ENCODE assay signal across 9 cellular contexts in genomic region chr5:141182248-141182647, GRCh38. TPM values are rescaled to one million over a fixed set of nuclear protein-coding genes. Genes with fewer than 3 reads are reported as not detected.
DNase-seq lines count a peak whose midpoint lies in the region; ATAC-seq and TF ChIP-seq lines count a peak whose summit lies in the region.
"Had no signal": no experiment of that assay in that cellular context is flagged by ENCODE, and none has a peak within 500 bp of the region (broad histone marks: within the 10 kb centered on the region; RNA-seq: fewer than 3 reads in every experiment).

Gene PCDHB16, plus strand, starts transcription at chr5:141182387. Its CDS starts 173 bp downstream, at chr5:141182560.

- intact Hi-C loops in right cardiac atrium (cut with DNase I) (no loop called here), mucosa of descending colon (cut with DNase I, micrococcal nuclease) (no loop called here)

- peak within 1 kb of the TSS; percentile 43 for H3K4me3 ChIP-seq in right cardiac atrium (ENCODE audit: low read length)
- H3K4me3 ChIP-seq in mucosa of descending colon = no peak within 1 kb of the TSS

- DNase-seq in HFFc6 (peak; percentile 62), right cardiac atrium (peak in 2 of 3 donors; percentile 60 to 66), NCI-H1105 (lab: John Stamatoyannopoulos, UW) (no peak), mucosa of descending colon (no peak), GDM1 (lab: John Stamatoyannopoulos, UW) (no peak)
- DNase-seq in stimulated activated naive B cell treated with anti-CD40 and anti-IgM and Interleukin-4, amounts not matched to agents 10 μg/mL and 1 μg/mL and 100 μg/mL, for 72 hours = no peak

- no peaks in the 10 kb centered on the region for H3K27me3 ChIP-seq in right cardiac atrium (ENCODE audit: control insufficient read depth, insufficient read depth)

- peaks cover 12% of the 10 kb centered on the region for H3K36me3 Mint-ChIP-seq in HFFc6 (ENCODE audit: low read depth)
- peaks cover 13 to 16% of the 10 kb centered on the region in 2 donors for H3K36me3 Mint-ChIP-seq in stimulated activated naive B cell treated with anti-CD40 and anti-IgM and Interleukin-4, amounts not matched to agents 10 μg/mL and 1 μg/mL and 100 μg/mL, for 72 hours

- peaks cover 16% of the 10 kb centered on the region for H3K9me3 Mint-ChIP-seq in HFFc6
- H3K9me3 Mint-ChIP-seq in stimulated activated naive B cell treated with anti-CD40 and anti-IgM and Interleukin-4, amounts not matched to agents 10 μg/mL and 1 μg/mL and 100 μg/mL, for 72 hours = peaks cover 13 to 14% of the 10 kb centered on the region in 2 donors

- H3K36me3 ChIP-seq in mucosa of descending colon (ENCODE audit: low read depth) = no peaks in the 10 kb centered on the region

- TF ChIP-seq CTCF in HFFc6 (IDR thresholded peaks at IDR 0.05) (peak; percentile 78), mucosa of descending colon (IDR thresholded peaks at IDR 0.05) (no peak)

- H3K4me1 ChIP-seq in right cardiac atrium (ENCODE audit: control insufficient read depth, insufficient read depth, low read length) = no peaks in the 10 kb centered on the region
- no peaks in the 10 kb centered on the region for H3K4me1 ChIP-seq in mucosa of descending colon (ENCODE audit: low read depth)

- H3K9me3 ChIP-seq in right cardiac atrium (ENCODE audit: control insufficient read depth, low read length) = peaks cover 15% of the 10 kb centered on the region
- peaks cover 48% of the 10 kb centered on the region for H3K9me3 ChIP-seq in mucosa of descending colon

- ATAC-seq in SK-N-SH treated with all-trans-retinoic acid at 6 μM for 48 hours = peak; percentile 80
- no peak for ATAC-seq in right cardiac atrium
- no peak for ATAC-seq in stimulated activated naive B cell treated with anti-CD40 and anti-IgM and Interleukin-4, amounts not matched to agents 10 μg/mL and 1 μg/mL and 100 μg/mL, for 72 hours (replicated peaks)
- ATAC-seq in GM18498 (IDR thresholded peaks at IDR 0.05; ENCODE audit: unreplicated experiment) = no peak
- ATAC-seq in mucosa of descending colon = no peak

- WGBS in right cardiac atrium = 12% methylated on average over 13 of the region's 13 CpGs

- H3K27ac Mint-ChIP-seq in HFFc6 = no peak within 1 kb of the TSS; the same call in 1 of the 2 replicates
- peak within 1 kb of the TSS; percentile 79 for H3K27ac Mint-ChIP-seq in stimulated activated naive B cell treated with anti-CD40 and anti-IgM and Interleukin-4, amounts not matched to agents 10 μg/mL and 1 μg/mL and 100 μg/mL, for 72 hours

- H3K4me1 Mint-ChIP-seq in HFFc6 (ENCODE audit: low read depth) = peaks cover 20% of the 10 kb centered on the region
- H3K4me1 Mint-ChIP-seq in stimulated activated naive B cell treated with anti-CD40 and anti-IgM and Interleukin-4, amounts not matched to agents 10 μg/mL and 1 μg/mL and 100 μg/mL, for 72 hours = peaks cover 5 to 6% of the 10 kb centered on the region in 2 donors

- H3K27ac ChIP-seq in right cardiac atrium (ENCODE audit: low read length) = no peak within 1 kb of the TSS
- H3K27ac ChIP-seq: KMS-11 had no signal

- H3K4me3 Mint-ChIP-seq in HFFc6 = peak within 1 kb of the TSS; percentile 82
- H3K4me3 Mint-ChIP-seq in stimulated activated naive B cell treated with anti-CD40 and anti-IgM and Interleukin-4, amounts not matched to agents 10 μg/mL and 1 μg/mL and 100 μg/mL, for 72 hours = no peak within 1 kb of the TSS

- H3K27me3 Mint-ChIP-seq in HFFc6 (ENCODE audit: insufficient read depth) = peaks cover 8% of the 10 kb centered on the region
- H3K27me3 Mint-ChIP-seq in stimulated activated naive B cell treated with anti-CD40 and anti-IgM and Interleukin-4, amounts not matched to agents 10 μg/mL and 1 μg/mL and 100 μg/mL, for 72 hours = peaks cover 50 to 52% of the 10 kb centered on the region in 2 donors

TF ChIP-seq in SK-N-SH treated with all-trans-retinoic acid at 6 μM for 48 hours, 23 proteins besides CTCF, POLR2A, EP300 and RAD21:
- no peak for TF ChIP-seq ZFP30 (CRISPR knock-in tag; IDR thresholded peaks at IDR 0.05)
- no peak for TF ChIP-seq GLIS3 (CRISPR knock-in tag; IDR thresholded peaks at IDR 0.05)
- TF ChIP-seq ISL1 (CRISPR knock-in tag; IDR thresholded peaks at IDR 0.05) = no peak
- no peak for TF ChIP-seq ZNF70 (CRISPR knock-in tag; IDR thresholded peaks at IDR 0.05)
- no peak for TF ChIP-seq CSRNP3 (CRISPR knock-in tag; IDR thresholded peaks at IDR 0.05)
- TF ChIP-seq SNAI2 (CRISPR knock-in tag; IDR thresholded peaks at IDR 0.05) = no peak
- no peak for TF ChIP-seq RARB (CRISPR knock-in tag; IDR thresholded peaks at IDR 0.05)
- no peak for TF ChIP-seq BACH2 (CRISPR knock-in tag; IDR thresholded peaks at IDR 0.05; ENCODE audit: borderline replicate concordance)
- no peak for TF ChIP-seq CSDC2 (CRISPR knock-in tag; IDR thresholded peaks at IDR 0.05)
- TF ChIP-seq, protein P1, sequence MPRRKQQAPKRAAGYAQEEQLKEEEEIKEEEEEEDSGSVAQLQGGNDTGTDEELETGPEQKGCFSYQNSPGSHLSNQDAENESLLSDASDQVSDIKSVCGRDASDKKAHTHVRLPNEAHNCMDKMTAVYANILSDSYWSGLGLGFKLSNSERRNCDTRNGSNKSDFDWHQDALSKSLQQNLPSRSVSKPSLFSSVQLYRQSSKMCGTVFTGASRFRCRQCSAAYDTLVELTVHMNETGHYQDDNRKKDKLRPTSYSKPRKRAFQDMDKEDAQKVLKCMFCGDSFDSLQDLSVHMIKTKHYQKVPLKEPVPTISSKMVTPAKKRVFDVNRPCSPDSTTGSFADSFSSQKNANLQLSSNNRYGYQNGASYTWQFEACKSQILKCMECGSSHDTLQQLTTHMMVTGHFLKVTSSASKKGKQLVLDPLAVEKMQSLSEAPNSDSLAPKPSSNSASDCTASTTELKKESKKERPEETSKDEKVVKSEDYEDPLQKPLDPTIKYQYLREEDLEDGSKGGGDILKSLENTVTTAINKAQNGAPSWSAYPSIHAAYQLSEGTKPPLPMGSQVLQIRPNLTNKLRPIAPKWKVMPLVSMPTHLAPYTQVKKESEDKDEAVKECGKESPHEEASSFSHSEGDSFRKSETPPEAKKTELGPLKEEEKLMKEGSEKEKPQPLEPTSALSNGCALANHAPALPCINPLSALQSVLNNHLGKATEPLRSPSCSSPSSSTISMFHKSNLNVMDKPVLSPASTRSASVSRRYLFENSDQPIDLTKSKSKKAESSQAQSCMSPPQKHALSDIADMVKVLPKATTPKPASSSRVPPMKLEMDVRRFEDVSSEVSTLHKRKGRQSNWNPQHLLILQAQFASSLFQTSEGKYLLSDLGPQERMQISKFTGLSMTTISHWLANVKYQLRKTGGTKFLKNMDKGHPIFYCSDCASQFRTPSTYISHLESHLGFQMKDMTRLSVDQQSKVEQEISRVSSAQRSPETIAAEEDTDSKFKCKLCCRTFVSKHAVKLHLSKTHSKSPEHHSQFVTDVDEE (CRISPR knock-in tag; IDR thresholded peaks at IDR 0.05) = no peak
- no peak for TF ChIP-seq CREB5 (CRISPR knock-in tag; IDR thresholded peaks at IDR 0.05; ENCODE audit: low read depth)
- TF ChIP-seq TCF4 (CRISPR knock-in tag; IDR thresholded peaks at IDR 0.05; ENCODE audit: borderline replicate concordance) = no peak
- no peak for TF ChIP-seq ZFP3 (CRISPR knock-in tag; IDR thresholded peaks at IDR 0.05)

RNA-seq across cellular contexts. Expression of gene PCDHB16, which starts in this region (rescaled TPM):
- 1 to 10 TPM; 1.7 to 4.0 (median 3.5) TPM for total RNA-seq in HFFc6 (2021; fragmentation: NEBNext Ultra II Directional; extraction: Animal tissue kit (Norgen Biotek cat#: 25700))
- total RNA-seq in right cardiac atrium (1 to 10 TPM; 1.8 to 2.6 (median 2.3) TPM), mucosa of descending colon (1 to 10 TPM in 1 of 3 donors, under 1 TPM in 2; 0.49 to 3.4 (median 0.89) TPM)
- polyA plus RNA-seq in right cardiac atrium = 1.3 TPM

Comparison
In these comparisons a context has a peak if more than half of its experiments do, and no peak if none do; other contexts are left out.
1. DNase-seq: peak in HFFc6 (single experiment) and right cardiac atrium (2 of 3); none in stimulated activated naive B cell treated with anti-CD40 and anti-IgM and Interleukin-4, amounts not matched to agents 10 μg/mL and 1 μg/mL and 100 μg/mL, for 72 hours (single experiment), NCI-H1105 (single experiment), mucosa of descending colon (0 of 3) and GDM1 (single experiment).